In the genomic region with DNA sequence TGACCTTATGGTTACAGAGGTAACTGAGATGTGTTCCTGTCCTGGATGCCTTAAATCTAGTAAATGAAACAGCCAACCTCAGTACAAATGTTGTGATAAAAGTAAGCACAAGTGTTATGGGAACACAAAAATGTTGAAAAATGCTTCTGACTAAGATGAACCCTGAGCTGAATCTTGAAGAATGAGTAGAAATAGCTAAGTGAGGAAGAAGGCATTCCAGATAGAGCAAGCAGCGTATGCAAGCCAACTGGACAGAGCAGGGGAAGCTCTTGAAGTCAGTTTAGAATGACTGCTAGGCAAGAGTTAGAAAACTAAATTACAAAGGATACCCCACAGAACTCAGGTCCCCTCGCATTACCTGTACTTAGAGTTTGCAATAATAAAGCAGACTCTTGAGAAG, we compare ENCODE assay signal across 15 cellular contexts. TPM values are rescaled to one million over a fixed set of nuclear protein-coding genes. Genes with fewer than 3 reads are reported as not detected.
DNase-seq lines count a peak whose midpoint lies in the region; ATAC-seq and TF ChIP-seq lines count a peak whose summit lies in the region.
"Had no signal": no experiment of that assay in that cellular context is flagged by ENCODE, and none has a peak within 500 bp of the region (broad histone marks: within the 10 kb centered on the region; RNA-seq: fewer than 3 reads in every experiment).

No MANE protein-coding gene starts in this region.

- H3K9me3 Mint-ChIP-seq in MCF 10A (ENCODE audit: unreplicated experiment): no peaks in the 10 kb centered on the region
- H3K9me3 Mint-ChIP-seq in type B pancreatic cell: no peaks in the 10 kb centered on the region

- POLR2A ChIA-PET in MCF 10A (lab: Yijun Ruan, JAX): interaction anchor here (0.6 to 1.7 kb wide), 8 partner anchors 10 to 645 kb away, joined by 3 to 15 read pairs (median 4); a partner anchor contains a TSS

- H3K4me1 Mint-ChIP-seq in MCF 10A (ENCODE audit: insufficient read depth, unreplicated experiment): peaks cover 11% of the 10 kb centered on the region
- peaks cover 28% of the 10 kb centered on the region for H3K4me1 Mint-ChIP-seq in T-helper 17 cell
- H3K4me1 Mint-ChIP-seq in type B pancreatic cell (ENCODE audit: unreplicated experiment): peaks cover 41% of the 10 kb centered on the region

- H3K36me3 Mint-ChIP-seq in MCF 10A (ENCODE audit: insufficient read depth, unreplicated experiment): peaks cover 21% of the 10 kb centered on the region
- no peaks in the 10 kb centered on the region for H3K36me3 Mint-ChIP-seq in T-helper 17 cell (ENCODE audit: low read depth)
- peaks cover 8% of the 10 kb centered on the region for H3K36me3 Mint-ChIP-seq in type B pancreatic cell

- intact Hi-C loops in MCF 10A (cut with micrococcal nuclease): loop anchor here (1.0 kb wide), 1 partner anchor 417 kb away; no protein-coding TSS in a partner anchor
- intact Hi-C loops in breast epithelium (cut with DNase I; ENCODE audit: low total_unique reads): no loop called here

- peak overlapping the region; percentile 95 for H3K4me3 Mint-ChIP-seq in MCF 10A (ENCODE audit: unreplicated experiment)
- H3K4me3 Mint-ChIP-seq in T-helper 17 cell: peak overlapping the region; percentile 73
- peak overlapping the region; percentile 100 for H3K4me3 Mint-ChIP-seq in type B pancreatic cell

- ATAC-seq in T-helper 17 cell (no peak), GM19463 (IDR thresholded peaks at IDR 0.05; ENCODE audit: unreplicated experiment) (no peak)
- ATAC-seq: left lobe of liver had no signal

- H3K27me3 Mint-ChIP-seq in MCF 10A (ENCODE audit: insufficient read depth, unreplicated experiment): no peaks in the 10 kb centered on the region
- H3K27me3 Mint-ChIP-seq in T-helper 17 cell: no peaks in the 10 kb centered on the region
- H3K27me3 Mint-ChIP-seq in type B pancreatic cell: no peaks in the 10 kb centered on the region

- no peak for TF ChIP-seq POLR2A in breast epithelium (IDR thresholded peaks at IDR 0.05)

- TF ChIP-seq CTCF in MCF 10A (IDR thresholded peaks at IDR 0.05; ENCODE audit: unreplicated experiment) (no peak), breast epithelium (IDR thresholded peaks at IDR 0.05) (no peak), type B pancreatic cell (conservative IDR thresholded peaks at IDR 0.05) (no peak)

- BruUV-seq in MCF 10A (replicated peaks; lab: Mats Ljungman, UMichigan): no TSS peak

- DNase-seq in MCF 10A (ENCODE audit: unreplicated experiment): no peak
- DNase-seq in breast epithelium (ENCODE audit: low spot score in 2 of 2): no peak
- DNase-seq in T-helper 17 cell: no peak
- DNase-seq in fibroblast of peridontal ligament (ENCODE audit: extremely low read depth): peak; percentile 21
- no peak for DNase-seq in type B pancreatic cell (ENCODE audit: extremely low spot score, unreplicated experiment)
- DNase-seq in H4 (ENCODE audit: low spot score): no peak
- no peak for DNase-seq in islet precursor cell
- DNase-seq: BE2C, colonic mucosa, foreskin melanocyte, NCI-H2107, posterior cingulate gyrus, T1000 had no signal

- H3K27ac ChIP-seq in breast epithelium: peak overlapping the region in 1 of 2 donors; percentile 4
- H3K27ac ChIP-seq: colonic mucosa had no signal

- peaks cover 0 to 7% of the 10 kb centered on the region in 2 donors for H3K4me1 ChIP-seq in breast epithelium

- H3K27ac Mint-ChIP-seq in MCF 10A (ENCODE audit: low read depth, unreplicated experiment) (no peak overlapping the region), T-helper 17 cell (no peak overlapping the region), type B pancreatic cell (no peak overlapping the region)

- CTCF ChIA-PET in MCF 10A (lab: Yijun Ruan, JAX): interaction anchor here (0.5 to 2.9 kb wide), 8 partner anchors 13 to 418 kb away, joined by 3 to 17 read pairs (median 4); no protein-coding TSS in a partner anchor

- H3K9me3 ChIP-seq in breast epithelium: no peaks in the 10 kb centered on the region
- H3K9me3 ChIP-seq in T-helper 17 cell (ENCODE audit: control insufficient read depth, low read length, poor library complexity, severe bottlenecking): no peaks in the 10 kb centered on the region
- H3K9me3 ChIP-seq: BE2C, colonic mucosa had no signal

- H3K27me3 ChIP-seq in breast epithelium: no peaks in the 10 kb centered on the region
- H3K27me3 ChIP-seq: BE2C, colonic mucosa had no signal

- H3K4me3 ChIP-seq in breast epithelium: peak overlapping the region in 1 of 3 donors; percentile 21
- H3K4me3 ChIP-seq: colonic mucosa had no signal

- H3K36me3 ChIP-seq in breast epithelium: no peaks in the 10 kb centered on the region
- H3K36me3 ChIP-seq: BE2C, colonic mucosa had no signal

RNA-seq across cellular contexts. Expression of a gene that starts 2.1 kb away (rescaled TPM):
- 54.4 and 63.6 TPM in 2 replicates for total RNA-seq in MCF 10A (2022)
- 10 to 100 TPM; 58.9 to 88.5 (median 68.5) TPM for total RNA-seq in breast epithelium
- total RNA-seq in T-helper 17 cell: 10 to 100 TPM; 59.0 to 68.6 TPM
- 67.7 and 78.5 TPM in 2 replicates for total RNA-seq in type B pancreatic cell (ENCODE audit: low replicate concordance)
- total RNA-seq in H4 (2014; rRNA removed; shearing (Covaris generic)): 43.6 and 45.5 TPM in 2 replicates

RNA-seq across cellular contexts. Expression of a gene that starts 5.7 kb away (rescaled TPM):
- total RNA-seq in MCF 10A (2022) (4.4 and 5.3 TPM in 2 replicates), breast epithelium (10 to 100 TPM; 15.1 to 27.7 (median 16.6) TPM), T-helper 17 cell (1 to 10 TPM; 7.4 to 8.2 TPM), type B pancreatic cell (ENCODE audit: low replicate concordance) (18.4 and 18.6 TPM in 2 replicates)
- total RNA-seq in H4 (2014; rRNA removed; shearing (Covaris generic)): 7.8 and 9.7 TPM in 2 replicates
